19 cellular contexts compared by ENCODE assay signal in the genomic region with DNA sequence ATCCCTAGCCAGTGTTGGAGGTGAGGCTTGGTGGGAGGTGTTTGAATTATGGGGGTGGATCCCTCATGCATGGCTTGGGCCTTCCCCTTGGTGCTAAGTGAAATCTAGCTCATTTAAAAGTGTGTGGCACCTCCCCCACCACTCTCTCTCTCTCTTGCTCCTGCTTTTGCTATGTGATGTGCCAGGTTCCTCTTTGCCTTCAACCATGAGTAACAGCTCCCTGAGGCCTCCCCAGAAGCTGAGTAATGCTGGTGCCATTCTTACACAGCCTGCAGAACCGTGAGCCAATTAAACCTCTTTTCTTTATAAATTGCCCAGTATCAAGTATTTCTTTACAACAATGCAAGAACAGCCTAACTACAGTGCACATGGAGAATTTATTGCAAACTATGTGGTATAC.
"Had no signal": no experiment of that assay in that cellular context is flagged by ENCODE, and none has a peak within 500 bp of the region (broad histone marks: within the 10 kb centered on the region; RNA-seq: fewer than 3 reads in every experiment).

No MANE protein-coding gene starts in this region.

- DNase-seq: activated CD8-positive, alpha-beta memory T cell treated with anti-CD3 and anti-CD28 coated beads, Interleukin-2, amount 50 U/mL, for 48 hours; activated CD8-positive, alpha-beta T cell treated with anti-CD3 and anti-CD28 coated beads, Interleukin-2, amount 10 ng/mL, durations not matched to agents 7 days and 5 days; activated naive CD4-positive, alpha-beta T cell; cortex of kidney; effector CD8-positive, alpha-beta T cell; kidney glomerular epithelial cell; midbrain; naive B cell; posterior cingulate gyrus; right cardiac atrium; small intestine; stimulated activated naive CD4-positive, alpha-beta T cell; substantia nigra; SW 1271; transverse colon had no signal

- H3K4me3 Mint-ChIP-seq: activated CD8-positive, alpha-beta T cell treated with anti-CD3 and anti-CD28 coated beads, Interleukin-2, amount 10 ng/mL, durations not matched to agents 7 days and 5 days; central memory CD8-positive, alpha-beta T cell; T-helper 2 cell treated with Interferon-gamma antibody and Interleukin-4, amounts not matched to agents 5 μg/mL and 100 μg/mL, for 36 hours had no signal

- ATAC-seq: activated CD8-positive, alpha-beta T cell treated with anti-CD3 and anti-CD28 coated beads, Interleukin-2, amount 10 ng/mL, durations not matched to agents 7 days and 5 days; right cardiac atrium had no signal

- H3K4me1 Mint-ChIP-seq: central memory CD8-positive, alpha-beta T cell; naive B cell had no signal

- H3K9me3 Mint-ChIP-seq: central memory CD8-positive, alpha-beta T cell; T-helper 2 cell treated with Interferon-gamma antibody and Interleukin-4, amounts not matched to agents 5 μg/mL and 100 μg/mL, for 36 hours had no signal

- H3K27ac ChIP-seq: epithelial cell of prostate, hepatocyte, transverse colon had no signal

- H3K27me3 Mint-ChIP-seq: central memory CD8-positive, alpha-beta T cell; naive B cell had no signal

- H3K36me3 ChIP-seq: transverse colon had no signal

- H3K27ac Mint-ChIP-seq: activated CD8-positive, alpha-beta T cell treated with anti-CD3 and anti-CD28 coated beads, Interleukin-2, amount 10 ng/mL, durations not matched to agents 7 days and 5 days; naive B cell; T-helper 2 cell treated with Interferon-gamma antibody and Interleukin-4, amounts not matched to agents 5 μg/mL and 100 μg/mL, for 36 hours had no signal

- H3K36me3 Mint-ChIP-seq: naive B cell had no signal

- H3K27me3 ChIP-seq: hepatocyte, transverse colon had no signal

- H3K4me3 ChIP-seq: hepatocyte, transverse colon had no signal
